ENCODE assay signal across 19 cellular contexts in the genomic region with DNA sequence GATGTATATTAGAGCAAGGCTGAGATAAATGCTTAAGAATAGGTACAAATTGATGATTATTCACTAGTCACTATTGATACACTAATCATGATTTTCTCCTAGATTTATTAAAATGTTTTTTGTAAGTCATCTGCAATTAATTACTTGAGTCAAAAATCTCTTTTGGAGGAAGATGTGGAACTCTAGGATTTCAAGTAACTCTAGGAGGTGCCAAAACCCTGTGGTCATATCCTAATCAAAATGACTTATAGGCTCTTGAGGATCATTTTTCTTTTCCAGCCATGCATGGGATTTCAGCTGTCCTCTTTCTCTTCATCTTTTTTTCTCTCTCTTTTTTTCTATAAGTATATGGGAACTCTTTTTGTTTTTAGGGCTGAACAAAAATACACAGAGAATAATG.
DNase-seq lines count a peak whose midpoint lies in the region; ATAC-seq and TF ChIP-seq lines count a peak whose summit lies in the region.
"Had no signal": no experiment of that assay in that cellular context is flagged by ENCODE, and none has a peak within 500 bp of the region (broad histone marks: within the 10 kb centered on the region; RNA-seq: fewer than 3 reads in every experiment).

No MANE protein-coding gene starts in this region.

- H3F3A ChIP-seq in neural progenitor cell (ENCODE audit: low read depth), result no peaks in the 10 kb centered on the region

- no peak overlapping the region for H3K4me3 Mint-ChIP-seq in neural progenitor cell
- H3K4me3 Mint-ChIP-seq: B cell; CD8-positive, alpha-beta T cell had no signal

- no peaks in the 10 kb centered on the region for H3K36me3 Mint-ChIP-seq in neural progenitor cell
- H3K36me3 Mint-ChIP-seq: CD8-positive, alpha-beta T cell had no signal

- H3K4me1 ChIP-seq in BLaER1, result peaks cover 19% of the 10 kb centered on the region
- peaks cover 15% of the 10 kb centered on the region for H3K4me1 ChIP-seq in neural progenitor cell
- H3K4me1 ChIP-seq: HAP-1 had no signal

- DNase-seq in HCEC 1CT (peak; percentile 14), cerebellar cortex (ENCODE audit: low spot score) (peak; percentile 10), fibroblast of the conjunctiva (ENCODE audit: low read depth) (peak; percentile 43), NOMO-1 treated with DMSO at 0.1 percent for 48 hours (lab: John Stamatoyannopoulos, UW; ENCODE audit: unreplicated experiment) (no peak), cortex of kidney (lab: John Stamatoyannopoulos, UW) (no peak), neural progenitor cell (ENCODE audit: low spot score) (no peak)
- DNase-seq: ACHN; CD8-positive, alpha-beta T cell; IMR-90; Kasumi-1; NCI-H2029; NCI-H2227 treated with DMSO at 0.1 percent for 48 hours; NCI-H526 treated with DMSO at 0.1 percent for 48 hours; SHP77 had no signal

- H3K79me2 ChIP-seq in neural progenitor cell (ENCODE audit: low read depth), result no peaks in the 10 kb centered on the region

- H4K20me1 ChIP-seq in BLaER1 (no peaks in the 10 kb centered on the region), neural progenitor cell (ENCODE audit: low read depth) (no peaks in the 10 kb centered on the region)

- H2AFZ ChIP-seq in neural progenitor cell (replicated peaks), result no peak overlapping the region

- H3K36me3 ChIP-seq in BLaER1 (no peaks in the 10 kb centered on the region), neural progenitor cell (no peaks in the 10 kb centered on the region)
- H3K36me3 ChIP-seq: HAP-1 had no signal

- H3K27ac Mint-ChIP-seq in neural progenitor cell, result no peak overlapping the region
- H3K27ac Mint-ChIP-seq: B cell; CD8-positive, alpha-beta T cell had no signal

- H3K9me3 ChIP-seq in BLaER1 (0 out of 2 replicates have a peak, but pooled peaks cover 3% of the 10 kb centered on the region), neural progenitor cell (ENCODE audit: low read depth) (no peaks in the 10 kb centered on the region)
- H3K9me3 ChIP-seq: HAP-1 had no signal

- H3K27me3 Mint-ChIP-seq in neural progenitor cell (ENCODE audit: insufficient read depth, low read depth), result no peaks in the 10 kb centered on the region

- peaks cover 10% of the 10 kb centered on the region for H3K4me1 Mint-ChIP-seq in neural progenitor cell
- H3K4me1 Mint-ChIP-seq: B cell had no signal

- H3K4me2 ChIP-seq in BLaER1, result peak overlapping the region; percentile 55
- no peak overlapping the region for H3K4me2 ChIP-seq in neural progenitor cell

- no peak for ATAC-seq in HG02759 (IDR thresholded peaks at IDR 0.05; ENCODE audit: unreplicated experiment)
- ATAC-seq: CD8-positive, alpha-beta T cell; Panc1 had no signal

- H3K27me3 ChIP-seq in BLaER1 (no peaks in the 10 kb centered on the region), neural progenitor cell (no peaks in the 10 kb centered on the region)

- peaks cover 2% of the 10 kb centered on the region for H3K9me3 Mint-ChIP-seq in neural progenitor cell
- H3K9me3 Mint-ChIP-seq: CD8-positive, alpha-beta T cell had no signal

- no peak for TF ChIP-seq CTCF in neural progenitor cell (IDR thresholded peaks at IDR 0.05)

- H3K4me3 ChIP-seq in BLaER1 (no peak overlapping the region), neural progenitor cell (no peak overlapping the region)
- H3K4me3 ChIP-seq: HAP-1 had no signal

- H3K27ac ChIP-seq in BLaER1 (no peak overlapping the region), neural progenitor cell (no peak overlapping the region)

- H3K9ac ChIP-seq in BLaER1, result no peak overlapping the region
- H3K9ac ChIP-seq in neural progenitor cell, result no peak overlapping the region

Comparison
In these comparisons a context has a peak if more than half of its experiments do, and no peak if none do; other contexts are left out.
1. DNase-seq: peak in HCEC 1CT (single experiment), cerebellar cortex (single experiment) and fibroblast of the conjunctiva (single experiment); none in NOMO-1 treated with DMSO at 0.1 percent for 48 hours (single experiment), cortex of kidney (single experiment) and neural progenitor cell (single experiment).